ENCODE assay signal across 1 cellular context in genomic region chr19:49129238-49129583, GRCh38.
TF ChIP-seq lines count a peak whose summit lies in the region.

No MANE protein-coding gene starts in this region.

TF ChIP-seq in K562, 482 proteins besides CTCF, POLR2A, EP300 and RAD21 (continued from another document):
- peak; percentile 8; the same call in 1 of the 2 replicates for TF ChIP-seq JUN (IDR thresholded peaks at IDR 0.05; ENCODE audit: borderline replicate concordance, low read depth, low read length)
- TF ChIP-seq JUN (CRISPR knock-in tag; IDR thresholded peaks at IDR 0.05; ENCODE audit: borderline replicate concordance) = no peak
- no peak for TF ChIP-seq SETDB1 (IDR thresholded peaks at IDR 0.05; ENCODE audit: low read length)
- peak; percentile 34 for TF ChIP-seq SUPT5H (IDR thresholded peaks at IDR 0.05)
- 0 out of 4 replicates have a peak, but pooled peaks of 1 of the 2 experiments have one; percentile 2 for TF ChIP-seq MLLT1 (IDR thresholded peaks at IDR 0.05)
- no peak for TF ChIP-seq THAP12 (CRISPR knock-in tag; IDR thresholded peaks at IDR 0.05)
- TF ChIP-seq HDAC1 (IDR thresholded peaks at IDR 0.05) = peak in 1 of 2 experiments; percentile 71; a peak in 1 of 4 replicates
- peak; percentile 64 for TF ChIP-seq TBP (optimal IDR thresholded peaks at IDR 0.05; ENCODE audit: low read depth, low read length)
- peak; percentile 28; the same call in 1 of the 2 replicates for TF ChIP-seq CXXC5 (CRISPR knock-in tag; IDR thresholded peaks at IDR 0.05)
- 0 out of 2 replicates have a peak, but pooled peaks have one; percentile 24 for TF ChIP-seq ATF7 (IDR thresholded peaks at IDR 0.05)
- TF ChIP-seq MAX (CRISPR knock-in tag; IDR thresholded peaks at IDR 0.05) = peak; percentile 75
- TF ChIP-seq CCNT2 (IDR thresholded peaks at IDR 0.05; ENCODE audit: borderline replicate concordance, extremely low read depth, insufficient read length, low read depth, low read length) = peak; percentile 25
- TF ChIP-seq MYC (IDR thresholded peaks at IDR 0.05; ENCODE audit: low read depth, low read length) = peak; percentile 81
- no peak for TF ChIP-seq MYC (CRISPR knock-in tag; IDR thresholded peaks at IDR 0.05; ENCODE audit: borderline replicate concordance, low read depth)
- no peak for TF ChIP-seq CAMTA2 (CRISPR knock-in tag; conservative IDR thresholded peaks at IDR 0.05)
- TF ChIP-seq NCOA4 (IDR thresholded peaks at IDR 0.05; ENCODE audit: partially characterized antibody) = no peak
- peak; percentile 78; the same call in 1 of the 2 replicates for TF ChIP-seq TFAP4 (CRISPR knock-in tag; IDR thresholded peaks at IDR 0.05; ENCODE audit: borderline replicate concordance)
- peak; percentile 23 for TF ChIP-seq POLR2B (IDR thresholded peaks at IDR 0.05; ENCODE audit: low read depth, partially characterized antibody)
- TF ChIP-seq XRCC5 (IDR thresholded peaks at IDR 0.05; ENCODE audit: low read depth, low read length) = 0 out of 2 replicates have a peak, but pooled peaks have one; percentile 10
- TF ChIP-seq ZNF263 (CRISPR knock-in tag; IDR thresholded peaks at IDR 0.05; ENCODE audit: borderline replicate concordance) = peak; percentile 80
